ENCODE assay signal across 32 cellular contexts in genomic region chr5:9626955-9627354, GRCh38. TPM values are rescaled to one million over a fixed set of nuclear protein-coding genes. Genes with fewer than 3 reads are reported as not detected.
"Had no signal": no experiment of that assay in that cellular context is flagged by ENCODE, and none has a peak within 500 bp of the region (broad histone marks: within the 10 kb centered on the region; RNA-seq: fewer than 3 reads in every experiment).

No MANE protein-coding gene starts in this region.

- H3K9me3 ChIP-seq: lower lobe of right lung, pancreas, prostate gland, right atrium auricular region, right lobe of liver, stomach, suprapubic skin, thoracic aorta, tibial artery, vagina had no signal

- H3K27ac ChIP-seq: lower lobe of right lung, pancreas, prostate gland, right atrium auricular region, right lobe of liver, stomach, suprapubic skin, thoracic aorta, tibial artery, vagina had no signal

- H3K36me3 ChIP-seq: lower lobe of right lung, pancreas, prostate gland, right atrium auricular region, right lobe of liver, stomach, suprapubic skin, thoracic aorta, tibial artery, vagina had no signal

- ATAC-seq: left cardiac atrium; left lobe of liver; left ventricle myocardium superior; lower lobe of right lung; naive thymus-derived CD8-positive, alpha-beta T cell; pancreas; right lobe of liver; stimulated activated naive B cell treated with anti-CD40 and anti-IgM and Interleukin-4, amounts not matched to agents 10 μg/mL and 1 μg/mL and 100 μg/mL, for 72 hours; stimulated activated naive CD8-positive, alpha-beta T cell treated with anti-CD3 and anti-CD28 coated beads, Interleukin-15, Interleukin-2, amounts not matched to agents 100 U/mL and 50 U/mL, for 24 hours had no signal

- H3K4me3 ChIP-seq: lower lobe of right lung, pancreas, prostate gland, right atrium auricular region, right lobe of liver, smooth muscle cell, stomach, suprapubic skin, thoracic aorta, tibial artery, vagina had no signal

- H3K4me1 ChIP-seq: lower lobe of right lung, pancreas, prostate gland, right lobe of liver, suprapubic skin, vagina had no signal

- H3K4me2 ChIP-seq: smooth muscle cell had no signal

- DNase-seq: hippocampal formation; kidney glomerular epithelial cell; left cardiac atrium; left ventricle myocardium superior; lower lobe of right lung; mammary epithelial cell; mesenchymal stem cell; naive thymus-derived CD8-positive, alpha-beta T cell; pancreas; posterior cingulate gyrus; right lobe of liver; stimulated activated CD4-positive, alpha-beta T cell treated with anti-CD3 and anti-CD28 coated beads, Interleukin-12 subunit alpha, Interleukin-12 subunit beta, amount 100 ng/mL, for 4 hours; stimulated activated CD4-positive, alpha-beta T cell treated with anti-CD3 and anti-CD28 coated beads, Interleukin-15, amount 100 ng/mL, for 24 hours; stimulated activated CD4-positive, alpha-beta T cell treated with anti-CD3 and anti-CD28 coated beads, Interleukin-2, amount 100 ng/mL, for 24 hours; stimulated activated CD4-positive, alpha-beta T cell treated with anti-CD3 and anti-CD28 coated beads, Interleukin-4, amount 100 ng/mL, for 1 hour; stimulated activated naive B cell treated with anti-CD40 and anti-IgM and Interleukin-4, amounts not matched to agents 10 μg/mL and 1 μg/mL and 100 μg/mL, for 72 hours; stimulated activated naive CD8-positive, alpha-beta T cell treated with anti-CD3 and anti-CD28 coated beads, Interleukin-15, Interleukin-2, amounts not matched to agents 100 U/mL and 50 U/mL, for 24 hours; stomach; tibial artery had no signal

- H3K27me3 ChIP-seq: pancreas, right atrium auricular region, right lobe of liver, stomach, suprapubic skin, tibial artery, vagina had no signal

RNA-seq across cellular contexts. Expression of gene TAS2R1, which starts 3.2 kb away (rescaled TPM):
- total RNA-seq: left cardiac atrium; left lobe of liver; left ventricle myocardium superior; lower lobe of right lung; mammary epithelial cell; mucosa of gallbladder; naive thymus-derived CD8-positive, alpha-beta T cell; neural crest cell; osteoblast; pancreas; prostate gland; right atrium auricular region; right lobe of liver; skeletal muscle tissue; smooth muscle cell; stomach; suprapubic skin; thoracic aorta; urinary bladder; vagina had no signal
- polyA plus RNA-seq: keratinocyte; mammary epithelial cell; naive thymus-derived CD8-positive, alpha-beta T cell; pancreas; stomach; urinary bladder had no signal
